In the genomic region with DNA sequence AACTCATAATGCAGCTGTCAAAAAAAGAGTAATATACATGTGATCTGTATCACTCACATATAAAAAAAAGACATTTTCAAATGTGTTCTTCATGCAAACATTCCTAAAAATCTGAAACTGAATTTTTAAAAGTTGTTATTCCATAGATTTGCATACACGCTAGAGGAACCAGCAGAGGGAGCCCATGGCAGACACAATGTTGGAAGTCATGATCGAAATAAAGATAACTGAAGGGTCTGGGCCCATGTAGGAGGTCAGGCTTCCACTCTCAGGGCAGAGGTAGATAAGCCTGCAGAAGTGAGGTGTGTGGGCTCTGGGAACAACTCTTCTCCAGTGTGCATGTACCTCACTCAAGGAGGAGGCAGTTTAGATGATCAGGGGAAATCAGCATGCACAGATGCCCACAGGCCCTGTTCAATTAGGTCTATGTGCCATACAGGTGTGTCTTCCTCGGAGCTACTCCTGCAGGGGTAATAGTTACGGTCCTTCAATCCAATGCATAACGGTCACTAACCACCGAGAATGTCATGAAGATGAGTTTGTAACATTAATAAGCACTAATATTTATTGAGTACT, we compare ENCODE assay signal across 8 cellular contexts.
DNase-seq lines count a peak whose midpoint lies in the region; FAIRE-seq and TF ChIP-seq lines count a peak whose summit lies in the region.
"Had no signal": no experiment of that assay in that cellular context is flagged by ENCODE, and none has a peak within 500 bp of the region (broad histone marks: within the 10 kb centered on the region; RNA-seq: fewer than 3 reads in every experiment).

No MANE protein-coding gene starts in this region.

- H3K27me3 Mint-ChIP-seq in astrocyte (ENCODE audit: low read depth, unreplicated experiment) (no peaks in the 10 kb centered on the region), immature natural killer cell (ENCODE audit: low read depth in 3 of 3) (peaks cover 0 to 11% (median 7%) of the 10 kb centered on the region in 3 donors)

- no peak overlapping the region for H3K27ac Mint-ChIP-seq in astrocyte (ENCODE audit: unreplicated experiment)
- no peak overlapping the region for H3K27ac Mint-ChIP-seq in immature natural killer cell
- H3K27ac Mint-ChIP-seq: T-helper 1 cell treated with Interleukin-12 subunit alpha and Interleukin-12 subunit beta and Interleukin-4 antibody, amounts not matched to agents 30 μg/mL and 1 μg/mL, for 36 hours had no signal

- no peak for TF ChIP-seq POLR2A in thyroid gland (IDR thresholded peaks at IDR 0.05)

- H3F3A ChIP-seq in MM.1S (ENCODE audit: insufficient read depth, low read length) = no peaks in the 10 kb centered on the region

- H3K36me3 Mint-ChIP-seq in astrocyte (ENCODE audit: low read depth, unreplicated experiment) (no peaks in the 10 kb centered on the region), immature natural killer cell (peaks cover 0 to 9% (median 8%) of the 10 kb centered on the region in 3 donors)

- no peak for FAIRE-seq in astrocyte (lab: Jason Lieb, UNC)

- WGBS in thyroid gland, 2 donors = 63 to 70% methylated on average over 6 of the region's 6 CpGs

- H3K36me3 ChIP-seq in MM.1S (replicated peaks; ENCODE audit: insufficient read depth, low read length) (no peaks in the 10 kb centered on the region), astrocyte (ENCODE audit: insufficient read depth, low read length) (no peaks in the 10 kb centered on the region), thyroid gland (no peaks in the 10 kb centered on the region)

- no peak overlapping the region for H3K4me2 ChIP-seq in MM.1S (ENCODE audit: low read depth, low read length)
- no peak overlapping the region for H3K4me2 ChIP-seq in astrocyte (ENCODE audit: low read length)

- no peaks in the 10 kb centered on the region for H4K20me1 ChIP-seq in MM.1S (ENCODE audit: insufficient read depth, low read length)
- H4K20me1 ChIP-seq in astrocyte (ENCODE audit: insufficient read depth, low read length) = no peaks in the 10 kb centered on the region

- H2AFZ ChIP-seq in MM.1S (ENCODE audit: low read length) = no peak overlapping the region
- no peak overlapping the region for H2AFZ ChIP-seq in astrocyte (ENCODE audit: low read depth, low read length)

- H3K4me1 ChIP-seq in MM.1S (ENCODE audit: low read length) (no peaks in the 10 kb centered on the region), astrocyte (ENCODE audit: insufficient read depth, low read length) (no peaks in the 10 kb centered on the region), thyroid gland (peaks cover 0 to 2% of the 10 kb centered on the region in 2 donors)

- no peaks in the 10 kb centered on the region for H3K9me2 ChIP-seq in MM.1S (replicated peaks; ENCODE audit: insufficient read depth, low read length)

- no peak overlapping the region for H3K9ac ChIP-seq in MM.1S (ENCODE audit: low read length)
- no peak overlapping the region for H3K9ac ChIP-seq in astrocyte (ENCODE audit: low read length)

- no peak overlapping the region for H3K4me3 Mint-ChIP-seq in astrocyte (ENCODE audit: unreplicated experiment)
- H3K4me3 Mint-ChIP-seq in immature natural killer cell = no peak overlapping the region
- H3K4me3 Mint-ChIP-seq: T-helper 1 cell treated with Interleukin-12 subunit alpha and Interleukin-12 subunit beta and Interleukin-4 antibody, amounts not matched to agents 30 μg/mL and 1 μg/mL, for 36 hours had no signal

- H3K27me3 ChIP-seq in MM.1S (replicated peaks; ENCODE audit: insufficient read depth, low read length) (no peaks in the 10 kb centered on the region), astrocyte (ENCODE audit: insufficient read depth, low read length) (no peaks in the 10 kb centered on the region), thyroid gland (no peaks in the 10 kb centered on the region)

- TF ChIP-seq CTCF in MM.1S (IDR thresholded peaks at IDR 0.05; ENCODE audit: low read length) (peak; percentile 70), astrocyte (IDR thresholded peaks at IDR 0.05; ENCODE audit: insufficient read depth, low read depth, low read length) (peak; percentile 60), thyroid gland (IDR thresholded peaks at IDR 0.05) (peak; percentile 33 to 86 (median 74)), GM13976 (IDR thresholded peaks at IDR 0.05; ENCODE audit: borderline replicate concordance, control extremely low read depth, extremely low read depth, insufficient read depth, missing control alignments) (no peak)

- intact Hi-C loops in thyroid gland (cut with DNase I) = no loop called here

- in situ Hi-C loops in GM13976 (cut with MboI; ENCODE audit: low sequenced_read_pairs, unreplicated experiment) = no loop called here

- H3K27ac ChIP-seq in MM.1S (ENCODE audit: low read length) = no peak overlapping the region
- no peak overlapping the region for H3K27ac ChIP-seq in astrocyte (ENCODE audit: low read depth, low read length)
- no peak overlapping the region for H3K27ac ChIP-seq in thyroid gland

- H3K4me3 ChIP-seq in MM.1S (ENCODE audit: low read length) (no peak overlapping the region), astrocyte (ENCODE audit: insufficient read depth, low read depth, low read length) (no peak overlapping the region), thyroid gland (replicated peaks in 1 of 3) (no peak overlapping the region)

- no peaks in the 10 kb centered on the region for H3K79me2 ChIP-seq in MM.1S (ENCODE audit: low read length)
- no peaks in the 10 kb centered on the region for H3K79me2 ChIP-seq in astrocyte (ENCODE audit: insufficient read depth, low read length)

- H3K4me1 Mint-ChIP-seq in astrocyte (ENCODE audit: low read depth, unreplicated experiment) (peaks cover 3% of the 10 kb centered on the region), immature natural killer cell (no peaks in the 10 kb centered on the region)

- peak; percentile 4 for DNase-seq in GM04504 (ENCODE audit: low read depth)
- peak; percentile 52 for DNase-seq in MM.1S
- DNase-seq in astrocyte (ENCODE audit: low read depth) = peak; percentile 9
- peak in 2 of 3 donors; percentile 1 to 42 for DNase-seq in immature natural killer cell
- peak; percentile 66 to 70 for DNase-seq in thyroid gland
- DNase-seq in GM13976 (ENCODE audit: low spot score) = no peak
- DNase-seq in T-helper 1 cell = no peak

- no peaks in the 10 kb centered on the region for H3K9me3 ChIP-seq in MM.1S (replicated peaks; ENCODE audit: insufficient read depth, low read length)
- no peaks in the 10 kb centered on the region for H3K9me3 ChIP-seq in astrocyte (ENCODE audit: insufficient read depth, low read depth, low read length)
- H3K9me3 ChIP-seq in thyroid gland = no peaks in the 10 kb centered on the region

- H3K9me3 Mint-ChIP-seq in astrocyte (ENCODE audit: unreplicated experiment) = no peaks in the 10 kb centered on the region
- no peaks in the 10 kb centered on the region for H3K9me3 Mint-ChIP-seq in immature natural killer cell
- H3K9me3 Mint-ChIP-seq: T-helper 1 cell treated with Interleukin-12 subunit alpha and Interleukin-12 subunit beta and Interleukin-4 antibody, amounts not matched to agents 30 μg/mL and 1 μg/mL, for 36 hours had no signal

Comparison
In these comparisons a context has a peak if more than half of its experiments do, and no peak if none do; other contexts are left out.
1. DNase-seq: peak in GM04504 (single experiment), MM.1S (single experiment), astrocyte (single experiment), immature natural killer cell (2 of 3) and thyroid gland (2 of 2); none in GM13976 (single experiment) and T-helper 1 cell (0 of 5).